ENCODE assay signal across 1 cellular context in the genomic region with DNA sequence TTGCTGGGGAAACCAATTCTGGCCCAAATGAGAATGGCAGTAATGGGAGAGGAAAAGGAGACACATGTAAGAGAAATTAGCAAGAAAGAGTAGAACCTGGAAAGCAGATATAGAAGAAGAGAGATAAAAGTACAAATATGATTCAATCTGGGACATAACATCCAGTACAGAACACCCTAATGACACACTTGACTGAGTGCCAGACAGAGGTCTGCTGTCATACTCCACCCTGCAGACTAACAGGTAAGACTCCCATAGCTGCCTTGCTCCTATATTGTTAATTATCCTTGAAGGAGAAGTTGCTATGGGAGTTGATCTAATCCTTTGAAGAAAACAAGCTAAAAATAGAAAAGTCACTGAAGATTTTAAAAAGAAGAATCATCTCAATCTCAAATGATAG.
TF ChIP-seq lines count a peak whose summit lies in the region.

No MANE protein-coding gene starts in this region.

TF ChIP-seq in SK-N-SH, 30 proteins besides CTCF, POLR2A, EP300 and RAD21 (continued from another document):
- TF ChIP-seq, protein P1, sequence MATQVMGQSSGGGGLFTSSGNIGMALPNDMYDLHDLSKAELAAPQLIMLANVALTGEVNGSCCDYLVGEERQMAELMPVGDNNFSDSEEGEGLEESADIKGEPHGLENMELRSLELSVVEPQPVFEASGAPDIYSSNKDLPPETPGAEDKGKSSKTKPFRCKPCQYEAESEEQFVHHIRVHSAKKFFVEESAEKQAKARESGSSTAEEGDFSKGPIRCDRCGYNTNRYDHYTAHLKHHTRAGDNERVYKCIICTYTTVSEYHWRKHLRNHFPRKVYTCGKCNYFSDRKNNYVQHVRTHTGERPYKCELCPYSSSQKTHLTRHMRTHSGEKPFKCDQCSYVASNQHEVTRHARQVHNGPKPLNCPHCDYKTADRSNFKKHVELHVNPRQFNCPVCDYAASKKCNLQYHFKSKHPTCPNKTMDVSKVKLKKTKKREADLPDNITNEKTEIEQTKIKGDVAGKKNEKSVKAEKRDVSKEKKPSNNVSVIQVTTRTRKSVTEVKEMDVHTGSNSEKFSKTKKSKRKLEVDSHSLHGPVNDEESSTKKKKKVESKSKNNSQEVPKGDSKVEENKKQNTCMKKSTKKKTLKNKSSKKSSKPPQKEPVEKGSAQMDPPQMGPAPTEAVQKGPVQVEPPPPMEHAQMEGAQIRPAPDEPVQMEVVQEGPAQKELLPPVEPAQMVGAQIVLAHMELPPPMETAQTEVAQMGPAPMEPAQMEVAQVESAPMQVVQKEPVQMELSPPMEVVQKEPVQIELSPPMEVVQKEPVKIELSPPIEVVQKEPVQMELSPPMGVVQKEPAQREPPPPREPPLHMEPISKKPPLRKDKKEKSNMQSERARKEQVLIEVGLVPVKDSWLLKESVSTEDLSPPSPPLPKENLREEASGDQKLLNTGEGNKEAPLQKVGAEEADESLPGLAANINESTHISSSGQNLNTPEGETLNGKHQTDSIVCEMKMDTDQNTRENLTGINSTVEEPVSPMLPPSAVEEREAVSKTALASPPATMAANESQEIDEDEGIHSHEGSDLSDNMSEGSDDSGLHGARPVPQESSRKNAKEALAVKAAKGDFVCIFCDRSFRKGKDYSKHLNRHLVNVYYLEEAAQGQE (IDR thresholded peaks at IDR 0.05; ENCODE audit: low read depth, low read length) = no peak
- no peak for TF ChIP-seq RXRA (IDR thresholded peaks at IDR 0.05; ENCODE audit: borderline replicate concordance, low read depth)
